ENCODE assay signal across 1 cellular context in the genomic region with DNA sequence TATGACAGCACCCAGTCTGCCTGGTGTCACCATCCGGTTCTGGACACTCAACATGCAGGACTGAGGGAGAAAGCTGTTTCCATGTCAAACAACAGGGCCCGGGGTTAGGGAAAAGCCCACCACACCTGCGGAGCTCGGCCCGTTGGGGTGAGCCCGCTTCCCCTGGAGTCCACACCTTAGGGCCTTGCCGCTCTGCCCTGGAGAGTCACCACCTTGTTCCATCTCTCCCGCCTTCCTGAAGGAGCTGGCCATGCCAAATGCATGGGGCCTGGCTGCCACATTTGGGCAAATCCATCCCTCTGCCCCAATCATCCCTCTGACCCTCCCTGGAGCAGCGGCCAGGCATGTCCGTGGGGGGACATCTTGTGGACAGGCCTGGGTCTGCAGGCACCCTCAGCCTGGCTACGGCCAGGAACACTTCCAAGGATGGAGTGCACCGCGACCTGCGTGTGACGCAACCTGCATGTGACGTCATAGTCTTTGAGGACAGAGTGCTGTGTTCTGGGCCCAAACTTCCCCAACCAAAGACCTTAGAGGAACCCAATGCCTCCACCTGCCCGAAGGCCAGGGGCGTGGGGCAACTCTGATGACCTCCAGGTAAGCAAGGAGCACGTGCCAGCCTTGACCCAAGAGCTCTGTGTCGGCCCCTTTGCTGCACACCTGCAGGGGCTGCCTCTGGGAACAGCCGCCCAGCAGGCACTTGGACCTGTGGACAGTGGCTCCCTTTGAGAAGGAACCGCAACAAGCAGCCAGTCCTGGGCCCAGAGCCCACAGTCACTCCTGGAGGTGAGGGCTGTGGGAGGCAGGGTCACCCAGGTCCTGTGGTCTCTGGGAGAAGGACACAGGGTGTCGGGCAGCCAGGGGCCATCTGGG.
TF ChIP-seq lines count a peak whose summit lies in the region.

No MANE protein-coding gene starts in this region.

TF ChIP-seq in HEK293, 187 proteins besides CTCF, POLR2A, EP300 and RAD21 (continued from another document and continues in another):
- TF ChIP-seq PATZ1 (tag by site-specific recombination; IDR thresholded peaks at IDR 0.05), result no peak
- TF ChIP-seq, protein P1, sequence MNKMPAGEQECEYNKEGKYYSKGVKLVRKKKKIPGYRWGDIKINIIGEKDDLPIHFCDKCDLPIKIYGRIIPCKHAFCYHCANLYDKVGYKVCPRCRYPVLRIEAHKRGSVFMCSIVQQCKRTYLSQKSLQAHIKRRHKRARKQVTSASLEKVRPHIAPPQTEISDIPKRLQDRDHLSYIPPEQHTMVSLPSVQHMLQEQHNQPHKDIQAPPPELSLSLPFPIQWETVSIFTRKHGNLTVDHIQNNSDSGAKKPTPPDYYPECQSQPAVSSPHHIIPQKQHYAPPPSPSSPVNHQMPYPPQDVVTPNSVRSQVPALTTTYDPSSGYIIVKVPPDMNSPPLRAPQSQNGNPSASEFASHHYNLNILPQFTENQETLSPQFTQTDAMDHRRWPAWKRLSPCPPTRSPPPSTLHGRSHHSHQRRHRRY (tag by site-specific recombination; IDR thresholded peaks at IDR 0.05), result no peak
- no peak for TF ChIP-seq ZNF221 (tag by site-specific recombination; IDR thresholded peaks at IDR 0.05; ENCODE audit: borderline replicate concordance)
- TF ChIP-seq ZNF23 (tag by site-specific recombination; IDR thresholded peaks at IDR 0.05; ENCODE audit: borderline replicate concordance), result no peak
- no peak for TF ChIP-seq SP3 (tag by site-specific recombination; IDR thresholded peaks at IDR 0.05)
- no peak for TF ChIP-seq SCRT1 (tag by site-specific recombination; IDR thresholded peaks at IDR 0.05; ENCODE audit: borderline replicate concordance)
- TF ChIP-seq, protein P2, sequence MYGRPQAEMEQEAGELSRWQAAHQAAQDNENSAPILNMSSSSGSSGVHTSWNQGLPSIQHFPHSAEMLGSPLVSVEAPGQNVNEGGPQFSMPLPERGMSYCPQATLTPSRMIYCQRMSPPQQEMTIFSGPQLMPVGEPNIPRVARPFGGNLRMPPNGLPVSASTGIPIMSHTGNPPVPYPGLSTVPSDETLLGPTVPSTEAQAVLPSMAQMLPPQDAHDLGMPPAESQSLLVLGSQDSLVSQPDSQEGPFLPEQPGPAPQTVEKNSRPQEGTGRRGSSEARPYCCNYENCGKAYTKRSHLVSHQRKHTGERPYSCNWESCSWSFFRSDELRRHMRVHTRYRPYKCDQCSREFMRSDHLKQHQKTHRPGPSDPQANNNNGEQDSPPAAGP (tag by site-specific recombination; IDR thresholded peaks at IDR 0.05), result 0 out of 2 replicates have a peak, but pooled peaks have one; percentile 16
- no peak for TF ChIP-seq YY2 (tag by site-specific recombination; IDR thresholded peaks at IDR 0.05)
- TF ChIP-seq ZNF561 (tag by site-specific recombination; IDR thresholded peaks at IDR 0.05; ENCODE audit: borderline replicate concordance), result no peak
- peak; percentile 43; the same call in 1 of the 2 replicates for TF ChIP-seq IKZF3 (tag by site-specific recombination; IDR thresholded peaks at IDR 0.05)
- no peak for TF ChIP-seq PRDM2 (tag by site-specific recombination; IDR thresholded peaks at IDR 0.05; ENCODE audit: borderline replicate concordance)
- TF ChIP-seq ZNF398 (tag by site-specific recombination; IDR thresholded peaks at IDR 0.05), result no peak
- TF ChIP-seq PRDM6 (tag by site-specific recombination; IDR thresholded peaks at IDR 0.05), result no peak
- no peak for TF ChIP-seq ZNF518A (tag by site-specific recombination; conservative IDR thresholded peaks at IDR 0.05; ENCODE audit: low read depth)
- TF ChIP-seq ZFP3 (tag by site-specific recombination; IDR thresholded peaks at IDR 0.05; ENCODE audit: low read depth), result no peak
- TF ChIP-seq ZNF792 (tag by site-specific recombination; IDR thresholded peaks at IDR 0.05), result no peak
- peak; percentile 50; the same call in 1 of the 2 replicates for TF ChIP-seq ATF2 (tag by site-specific recombination; IDR thresholded peaks at IDR 0.05; ENCODE audit: low read depth)
- 0 out of 2 replicates have a peak, but pooled peaks have one; percentile 20 for TF ChIP-seq ZBTB8A (tag by site-specific recombination; IDR thresholded peaks at IDR 0.05)
- TF ChIP-seq, protein P3, sequence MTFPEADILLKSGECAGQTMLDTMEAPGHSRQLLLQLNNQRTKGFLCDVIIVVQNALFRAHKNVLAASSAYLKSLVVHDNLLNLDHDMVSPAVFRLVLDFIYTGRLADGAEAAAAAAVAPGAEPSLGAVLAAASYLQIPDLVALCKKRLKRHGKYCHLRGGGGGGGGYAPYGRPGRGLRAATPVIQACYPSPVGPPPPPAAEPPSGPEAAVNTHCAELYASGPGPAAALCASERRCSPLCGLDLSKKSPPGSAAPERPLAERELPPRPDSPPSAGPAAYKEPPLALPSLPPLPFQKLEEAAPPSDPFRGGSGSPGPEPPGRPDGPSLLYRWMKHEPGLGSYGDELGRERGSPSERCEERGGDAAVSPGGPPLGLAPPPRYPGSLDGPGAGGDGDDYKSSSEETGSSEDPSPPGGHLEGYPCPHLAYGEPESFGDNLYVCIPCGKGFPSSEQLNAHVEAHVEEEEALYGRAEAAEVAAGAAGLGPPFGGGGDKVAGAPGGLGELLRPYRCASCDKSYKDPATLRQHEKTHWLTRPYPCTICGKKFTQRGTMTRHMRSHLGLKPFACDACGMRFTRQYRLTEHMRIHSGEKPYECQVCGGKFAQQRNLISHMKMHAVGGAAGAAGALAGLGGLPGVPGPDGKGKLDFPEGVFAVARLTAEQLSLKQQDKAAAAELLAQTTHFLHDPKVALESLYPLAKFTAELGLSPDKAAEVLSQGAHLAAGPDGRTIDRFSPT (tag by site-specific recombination; IDR thresholded peaks at IDR 0.05), result 0 out of 2 replicates have a peak, but pooled peaks have one; percentile 30
- TF ChIP-seq ZNF677 (tag by site-specific recombination; IDR thresholded peaks at IDR 0.05), result no peak
- TF ChIP-seq ZNF341 (tag by site-specific recombination; IDR thresholded peaks at IDR 0.05; ENCODE audit: low read depth), result 0 out of 2 replicates have a peak, but pooled peaks have one; percentile 29
- no peak for TF ChIP-seq ZNF324 (tag by site-specific recombination; IDR thresholded peaks at IDR 0.05)
